Comparison of ENCODE assay signal across 9 cellular contexts in genomic region chr22:45997077-45997774, GRCh38. TPM values are rescaled to one million over a fixed set of nuclear protein-coding genes. Genes with fewer than 3 reads are reported as not detected.
DNase-seq lines count a peak whose midpoint lies in the region; ATAC-seq and TF ChIP-seq lines count a peak whose summit lies in the region.
"Had no signal": no experiment of that assay in that cellular context is flagged by ENCODE, and none has a peak within 500 bp of the region (broad histone marks: within the 10 kb centered on the region; RNA-seq: fewer than 3 reads in every experiment).

No MANE protein-coding gene starts in this region.

- H3K4me1 ChIP-seq in right atrium auricular region, result peaks cover 0 to 74% of the 10 kb centered on the region in 2 donors

- ATAC-seq in HG02798 (IDR thresholded peaks at IDR 0.05; ENCODE audit: poor library complexity, unreplicated experiment), result no peak
- ATAC-seq in HG03565 (IDR thresholded peaks at IDR 0.05; ENCODE audit: unreplicated experiment), result no peak
- no peak for ATAC-seq in HG03139 (IDR thresholded peaks at IDR 0.05; ENCODE audit: unreplicated experiment)

- peaks cover 67% of the 10 kb centered on the region for H3K27me3 Mint-ChIP-seq in Calu3 (ENCODE audit: unreplicated experiment)

- H3K4me3 Mint-ChIP-seq in Calu3 (ENCODE audit: low read depth, unreplicated experiment), result no peak overlapping the region

- H3K4me1 Mint-ChIP-seq in Calu3 (ENCODE audit: low read depth, unreplicated experiment), result peaks cover 6% of the 10 kb centered on the region

- H3K9me3 ChIP-seq in right atrium auricular region, result no peaks in the 10 kb centered on the region

- H3K9me3 Mint-ChIP-seq in Calu3 (ENCODE audit: low read depth, unreplicated experiment), result peaks cover 3% of the 10 kb centered on the region

- H3K36me3 ChIP-seq in right atrium auricular region, result no peaks in the 10 kb centered on the region

- DNase-seq in Calu3 (peak; percentile 29), NCI-H1694 treated with DMSO at 0.1 percent for 48 hours (lab: John Stamatoyannopoulos, UW) (peak; percentile 59), amygdala (lab: John Stamatoyannopoulos, UW) (peak in 48 of 56 donors; percentile 34 to 87 (median 74)), right atrium auricular region (ENCODE audit: low spot score) (peak; percentile 95), pulmonary artery endothelial cell (ENCODE audit: low read depth, low spot score) (peak; percentile 91)

- H3K27me3 ChIP-seq in right atrium auricular region, result no peaks in the 10 kb centered on the region

- CTCF ChIA-PET in Calu3 (lab: Charles Lee), result interaction anchor here (1.3 to 1.7 kb wide), 3 partner anchors 9 to 120 kb away, joined by 3 to 8 read pairs (median 6); no protein-coding TSS in a partner anchor

- peak overlapping the region in 1 of 2 donors; percentile 9 for H3K4me3 ChIP-seq in right atrium auricular region

- peak overlapping the region; percentile 68 to 81 for H3K27ac ChIP-seq in right atrium auricular region

- intact Hi-C loops in Calu3 (cut with micrococcal nuclease; ENCODE audit: unreplicated experiment), result loop anchor here (10.0 kb wide), 1 partner anchor 318 kb away; no protein-coding TSS in a partner anchor

- TF ChIP-seq CTCF in Calu3 (IDR thresholded peaks at IDR 0.05; ENCODE audit: unreplicated experiment), result no peak
- no peak for TF ChIP-seq CTCF in right atrium auricular region (IDR thresholded peaks at IDR 0.05)

- no peak overlapping the region for H3K27ac Mint-ChIP-seq in Calu3 (ENCODE audit: unreplicated experiment)

- no TSS peak for BruUV-seq in Calu3 (replicated peaks; lab: Mats Ljungman, UMichigan)

- H3K36me3 Mint-ChIP-seq in Calu3 (ENCODE audit: insufficient read depth, unreplicated experiment), result peaks cover 5% of the 10 kb centered on the region

RNA-seq across cellular contexts. Expression of gene WNT7B, which starts 20.3 kb away (rescaled TPM):
- 97.0 and 100.0 TPM in 2 replicates for total RNA-seq in Calu3 (2022)
- total RNA-seq in right atrium auricular region, result under 1 TPM in 1 of 2 donors, not detected in 1; 0.19 TPM
- not detected in 2 replicates for total RNA-seq in pulmonary artery endothelial cell
- total RNA-seq: mononuclear cell had no signal

Comparison
In these comparisons a context has a peak if more than half of its experiments do, and no peak if none do; other contexts are left out.
1. DNase-seq: peak in every context shown above with its lines; median percentile 95 in right atrium auricular region; 91 in pulmonary artery endothelial cell; 74 in amygdala; 59 in NCI-H1694 treated with DMSO at 0.1 percent for 48 hours; 29 in Calu3.
2. RNA of gene WNT7B, which starts 20.3 kb away (total RNA-seq): 97.0 to 100.0 TPM in Calu3; 0.19 TPM in right atrium auricular region and not detected in pulmonary artery endothelial cell; every median in the first group is over 10 times any median in the second.